32 cellular contexts compared by ENCODE assay signal in genomic region chr10:99368646-99369045, GRCh38. TPM values are rescaled to one million over a fixed set of nuclear protein-coding genes. Genes with fewer than 3 reads are reported as not detected.
DNase-seq lines count a peak whose midpoint lies in the region; ATAC-seq and TF ChIP-seq lines count a peak whose summit lies in the region.
"Had no signal": no experiment of that assay in that cellular context is flagged by ENCODE, and none has a peak within 500 bp of the region (broad histone marks: within the 10 kb centered on the region; RNA-seq: fewer than 3 reads in every experiment).

No MANE protein-coding gene starts in this region.

- peaks cover 5 to 11% of the 10 kb centered on the region in 2 donors for H3K27me3 Mint-ChIP-seq in stimulated activated naive B cell treated with anti-CD40 and anti-IgM and Interleukin-4, amounts not matched to agents 10 μg/mL and 1 μg/mL and 100 μg/mL, for 72 hours

- no peak overlapping the region for H3K4me3 Mint-ChIP-seq in stimulated activated naive B cell treated with anti-CD40 and anti-IgM and Interleukin-4, amounts not matched to agents 10 μg/mL and 1 μg/mL and 100 μg/mL, for 72 hours
- H3K4me3 Mint-ChIP-seq: activated CD4-positive, alpha-beta T cell treated with anti-CD3 and anti-CD28 coated beads for 36 hours; GM23338; memory B cell had no signal

- peaks cover 5 to 11% of the 10 kb centered on the region in 2 donors for H3K4me1 Mint-ChIP-seq in stimulated activated naive B cell treated with anti-CD40 and anti-IgM and Interleukin-4, amounts not matched to agents 10 μg/mL and 1 μg/mL and 100 μg/mL, for 72 hours

- H3K4me3 ChIP-seq in epithelial cell of proximal tubule (ENCODE audit: low read depth, low read length) = no peak overlapping the region
- H3K4me3 ChIP-seq: breast epithelium, GM23338, K562, thyroid gland, vagina had no signal

- H3K9me3 Mint-ChIP-seq in stimulated activated naive B cell treated with anti-CD40 and anti-IgM and Interleukin-4, amounts not matched to agents 10 μg/mL and 1 μg/mL and 100 μg/mL, for 72 hours = no peaks in the 10 kb centered on the region
- H3K9me3 Mint-ChIP-seq: activated T-helper 2 cell treated with anti-CD3 and anti-CD28 coated beads, Interferon-gamma antibody, Interleukin-2, Interleukin-4, amounts not matched to agents 10 μg/mL and 5 μg/mL and 100 μg/mL, durations not matched to agents 14 hours and 24 hours and 36 hours; GM23338; memory B cell had no signal

- DNase-seq in EL (peak; percentile 70), M059J (ENCODE audit: low read depth) (peak; percentile 77), epithelial cell of proximal tubule (ENCODE audit: low read depth) (peak; percentile 46), renal cortical epithelial cell (ENCODE audit: low read depth) (peak; percentile 31)
- no peak for DNase-seq in stimulated activated CD4-positive, alpha-beta T cell treated with anti-CD3 and anti-CD28 coated beads, Interleukin-4, amount 100 ng/mL, for 1 hour
- DNase-seq in stimulated activated naive B cell treated with anti-CD40 and anti-IgM and Interleukin-4, amounts not matched to agents 10 μg/mL and 1 μg/mL and 100 μg/mL, for 72 hours = no peak
- no peak for DNase-seq in NK-92 treated with Interleukin-12 subunit alpha and Interleukin-12 subunit beta, amount 100 ng/mL, for 24 hours (lab: John Stamatoyannopoulos, UW)
- DNase-seq: activated CD4-positive, alpha-beta T cell treated with anti-CD3 and anti-CD28 coated beads for 36 hours; activated naive CD4-positive, alpha-beta T cell treated with anti-CD3 and anti-CD28 coated beads, Interleukin-2, amount 50 U/mL, for 16 hours; activated T-cell treated with anti-CD3 and anti-CD28 coated beads for 4 hours; amniotic stem cell; Calu3; DMS79; hippocampal formation; NCI-H1092; NCI-H1694 treated with DMSO at 0.1 percent for 48 hours; NCI-H2171; NCI-H510A treated with DMSO at 0.1 percent for 48 hours; stimulated activated CD4-positive, alpha-beta T cell treated with anti-CD3 and anti-CD28 coated beads, Interleukin-12 subunit alpha, Interleukin-12 subunit beta, amount 100 ng/mL, for 4 hours; stimulated activated CD4-positive, alpha-beta T cell treated with anti-CD3 and anti-CD28 coated beads, Interleukin-2, amount 100 ng/mL, for 48 hours; T-helper 2 cell; thyroid gland had no signal

- H3K36me3 Mint-ChIP-seq in stimulated activated naive B cell treated with anti-CD40 and anti-IgM and Interleukin-4, amounts not matched to agents 10 μg/mL and 1 μg/mL and 100 μg/mL, for 72 hours = no peaks in the 10 kb centered on the region
- H3K36me3 Mint-ChIP-seq: memory B cell had no signal

- H3K27ac Mint-ChIP-seq in stimulated activated naive B cell treated with anti-CD40 and anti-IgM and Interleukin-4, amounts not matched to agents 10 μg/mL and 1 μg/mL and 100 μg/mL, for 72 hours = no peak overlapping the region
- H3K27ac Mint-ChIP-seq: activated CD4-positive, alpha-beta T cell treated with anti-CD3 and anti-CD28 coated beads for 36 hours; activated T-helper 2 cell treated with anti-CD3 and anti-CD28 coated beads, Interferon-gamma antibody, Interleukin-2, Interleukin-4, amounts not matched to agents 10 μg/mL and 5 μg/mL and 100 μg/mL, durations not matched to agents 14 hours and 24 hours and 36 hours; GM23338; memory B cell had no signal

- no peak for TF ChIP-seq CTCF in epithelial cell of proximal tubule (conservative IDR thresholded peaks at IDR 0.05; ENCODE audit: low read depth, low read length)

- no peak for ATAC-seq in stimulated activated naive B cell treated with anti-CD40 and anti-IgM and Interleukin-4, amounts not matched to agents 10 μg/mL and 1 μg/mL and 100 μg/mL, for 72 hours (replicated peaks)
- ATAC-seq: activated CD4-positive, alpha-beta T cell treated with anti-CD3 and anti-CD28 coated beads for 36 hours; GM23338; K562; sciatic nerve had no signal

RNA-seq across cellular contexts. Expression of gene CNNM1, which starts 39.5 kb away (rescaled TPM):
- 1.6 and 2.4 TPM in 2 replicates for total RNA-seq in M059J (2014; rRNA removed; shearing (Covaris generic))
- total RNA-seq in epithelial cell of proximal tubule = 0.22 and 0.63 TPM in 2 replicates
- 0.35 and 1.3 TPM in 2 replicates for total RNA-seq in renal cortical epithelial cell
- total RNA-seq: endothelial cell of umbilical vein, HT-29, K562, OCI-LY7, sciatic nerve had no signal

Comparison
In these comparisons a context has a peak if more than half of its experiments do, and no peak if none do; other contexts are left out.
1. DNase-seq: peak in EL (single experiment), M059J (single experiment), epithelial cell of proximal tubule (single experiment) and renal cortical epithelial cell (single experiment); none in stimulated activated CD4-positive, alpha-beta T cell treated with anti-CD3 and anti-CD28 coated beads, Interleukin-4, amount 100 ng/mL, for 1 hour (single experiment), stimulated activated naive B cell treated with anti-CD40 and anti-IgM and Interleukin-4, amounts not matched to agents 10 μg/mL and 1 μg/mL and 100 μg/mL, for 72 hours (single experiment) and NK-92 treated with Interleukin-12 subunit alpha and Interleukin-12 subunit beta, amount 100 ng/mL, for 24 hours (single experiment).